25 cellular contexts compared by ENCODE assay signal in genomic region chr15:57124036-57124435, GRCh38.
"Had no signal": no experiment of that assay in that cellular context is flagged by ENCODE, and none has a peak within 500 bp of the region (broad histone marks: within the 10 kb centered on the region; RNA-seq: fewer than 3 reads in every experiment).

No MANE protein-coding gene starts in this region.

- H3K4me1 ChIP-seq: colonic mucosa, esophagus squamous epithelium had no signal

- H3K27ac Mint-ChIP-seq: dendritic cell treated with granulocyte-macrophage colony-stimulating factor and Interleukin-4, amounts not matched to agents 40 ng/mL and 50 ng/mL, for 4 days; endodermal cell had no signal

- H3K9me3 ChIP-seq: colonic mucosa, esophagus muscularis mucosa, esophagus squamous epithelium, gastrocnemius medialis, gastroesophageal sphincter, heart left ventricle, heart right ventricle had no signal

- H3K27me3 Mint-ChIP-seq: dendritic cell treated with granulocyte-macrophage colony-stimulating factor and Interleukin-4, amounts not matched to agents 40 ng/mL and 50 ng/mL, for 4 days; effector memory CD8-positive, alpha-beta T cell had no signal

- H3K36me3 ChIP-seq: colonic mucosa, gastrocnemius medialis, gastroesophageal sphincter had no signal

- H3K27me3 ChIP-seq: colonic mucosa, dorsolateral prefrontal cortex, esophagus muscularis mucosa, esophagus squamous epithelium, foreskin keratinocyte, gastrocnemius medialis, gastroesophageal sphincter, heart left ventricle, heart right ventricle had no signal

- H3K9me3 Mint-ChIP-seq: dendritic cell treated with granulocyte-macrophage colony-stimulating factor and Interleukin-4, amounts not matched to agents 40 ng/mL and 50 ng/mL, for 4 days; effector memory CD8-positive, alpha-beta T cell; endodermal cell had no signal

- H3K4me3 ChIP-seq: colonic mucosa, coronary artery, dorsolateral prefrontal cortex, esophagus muscularis mucosa, esophagus squamous epithelium, gastrocnemius medialis, gastroesophageal sphincter, heart left ventricle, heart right ventricle had no signal

- H3K4me3 Mint-ChIP-seq: dendritic cell treated with granulocyte-macrophage colony-stimulating factor and Interleukin-4, amounts not matched to agents 40 ng/mL and 50 ng/mL, for 4 days; effector memory CD8-positive, alpha-beta T cell; endodermal cell had no signal

- ATAC-seq: effector memory CD8-positive, alpha-beta T cell; esophagus mucosa; foreskin keratinocyte; gastrocnemius medialis; gastroesophageal sphincter; heart left ventricle; heart right ventricle had no signal

- DNase-seq: colonic mucosa; cortex of kidney; dermis blood vessel endothelial cell; dorsolateral prefrontal cortex; effector CD4-positive, alpha-beta T cell; effector CD8-positive, alpha-beta T cell; effector memory CD4-positive, alpha-beta T cell; effector memory CD8-positive, alpha-beta T cell; endodermal cell; erythroblast; esophagus squamous epithelium; foreskin fibroblast; foreskin keratinocyte; foreskin melanocyte; gastrocnemius medialis; glutamatergic neuron; head of caudate nucleus; heart left ventricle; heart right ventricle had no signal

- H3K27ac ChIP-seq: colonic mucosa, coronary artery, epithelial cell of prostate, esophagus muscularis mucosa, esophagus squamous epithelium, foreskin keratinocyte, gastrocnemius medialis, gastroesophageal sphincter, heart left ventricle, heart right ventricle had no signal
